Comparison of ENCODE assay signal across 8 cellular contexts in the genomic region with DNA sequence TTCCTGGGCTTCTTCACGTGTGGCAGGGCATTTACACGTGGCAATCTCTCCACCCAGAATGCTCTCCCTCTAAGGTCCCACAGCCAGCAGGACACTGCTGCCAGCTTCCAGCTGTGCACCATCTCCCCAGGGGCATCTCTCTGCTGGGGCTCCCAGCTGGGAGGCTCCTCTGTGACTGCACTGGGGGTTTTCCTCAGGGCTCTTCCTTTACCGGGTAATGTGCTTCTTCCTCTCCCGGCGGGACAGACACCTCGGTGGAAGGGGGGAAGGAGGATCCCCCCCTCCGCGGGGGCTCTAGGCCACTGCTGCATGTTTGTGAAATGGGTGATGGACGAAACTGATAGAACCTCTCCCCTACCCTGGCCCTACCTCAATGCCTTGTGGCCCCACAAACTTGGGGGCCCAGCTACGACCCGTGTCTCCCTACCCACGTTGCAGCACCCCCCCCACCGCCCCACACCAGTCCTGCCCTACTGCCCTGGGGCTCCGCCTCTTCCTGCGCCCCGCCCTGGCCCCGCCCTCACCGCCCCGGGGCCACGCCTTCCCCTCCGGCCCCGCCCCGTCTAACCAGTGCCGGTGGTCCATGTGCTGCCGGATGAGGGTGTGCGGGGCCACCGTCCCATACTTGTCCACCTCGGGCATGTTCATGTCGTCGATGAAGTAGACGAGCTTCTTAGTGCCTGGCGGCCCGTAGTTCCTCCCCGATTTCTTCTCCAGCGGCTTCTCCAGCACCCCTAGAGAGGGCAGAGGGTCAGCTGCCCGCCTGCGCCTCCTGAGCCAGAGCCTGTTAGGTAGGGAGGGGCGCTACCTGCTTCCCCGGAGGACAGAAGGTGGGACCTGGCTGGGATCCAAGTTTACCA.
DNase-seq lines count a peak whose midpoint lies in the region; FAIRE-seq and TF ChIP-seq lines count a peak whose summit lies in the region.

No MANE protein-coding gene starts in this region.

- H3K9ac ChIP-seq in smooth muscle cell (ENCODE audit: low read depth), result no peak overlapping the region

- no peaks in the 10 kb centered on the region for H4K20me1 ChIP-seq in smooth muscle cell (ENCODE audit: low read depth)

- H3K27ac ChIP-seq in smooth muscle cell (ENCODE audit: low read depth), result no peak overlapping the region

- peak overlapping the region; percentile 83 for H3K4me2 ChIP-seq in smooth muscle cell

- peaks cover 8% of the 10 kb centered on the region for H3K4me1 ChIP-seq in smooth muscle cell (ENCODE audit: low read depth)

- H3K4me3 ChIP-seq in foreskin fibroblast (ENCODE audit: low read depth in 1 of 2, low read length in 2 of 2) (peak overlapping the region; percentile 15 to 28), smooth muscle cell (peak overlapping the region; percentile 46)

- 5% methylated on average over 38 of the region's 39 CpGs for WGBS in smooth muscle cell (ENCODE audit: low lambda C conversion rate)

- TF ChIP-seq CTCF in foreskin fibroblast (IDR thresholded peaks at IDR 0.05; ENCODE audit: low read depth, low read length) (no peak), smooth muscle cell (IDR thresholded peaks at IDR 0.05; ENCODE audit: borderline replicate concordance, insufficient read depth, poor library complexity, severe bottlenecking) (no peak)

- H3K27me3 ChIP-seq in smooth muscle cell (ENCODE audit: low read depth), result no peaks in the 10 kb centered on the region

- DNase-seq in GM12891 (ENCODE audit: insufficient read length, low spot score), result peak; percentile 96
- peak; percentile 45 for DNase-seq in LoVo (ENCODE audit: low spot score)
- peak; percentile 89 for DNase-seq in activated CD8-positive, alpha-beta memory T cell treated with anti-CD3 and anti-CD28 coated beads, Interleukin-2, amount 50 U/mL, for 48 hours
- DNase-seq in foreskin fibroblast, result peak in 1 of 2 donors; percentile 39
- DNase-seq in smooth muscle cell (lab: John Stamatoyannopoulos, UW; ENCODE audit: unreplicated experiment), result peak; percentile 9
- no peak for DNase-seq in SW 1271 (lab: John Stamatoyannopoulos, UW)
- no peak for DNase-seq in UCSD-AML1 (lab: John Stamatoyannopoulos, UW; ENCODE audit: unreplicated experiment)
- no peak for DNase-seq in HCEC 1CT

- no peaks in the 10 kb centered on the region for H3K9me3 ChIP-seq in smooth muscle cell (replicated peaks; ENCODE audit: low read depth)

- peak overlapping the region; percentile 87 for H2AFZ ChIP-seq in smooth muscle cell (ENCODE audit: low read depth)

- no peaks in the 10 kb centered on the region for H3K79me2 ChIP-seq in smooth muscle cell (ENCODE audit: low read depth)

- H3F3A ChIP-seq in smooth muscle cell (ENCODE audit: low read depth), result no peaks in the 10 kb centered on the region

- TF ChIP-seq POLR2A in GM12891 (IDR thresholded peaks at IDR 0.05; ENCODE audit: low read depth, low read length), result no peak

- no peaks in the 10 kb centered on the region for H3K36me3 ChIP-seq in smooth muscle cell (ENCODE audit: low read depth)

- FAIRE-seq in GM12891 (lab: Jason Lieb, UNC), result peak; percentile 85

TF ChIP-seq in GM12891, 5 proteins besides CTCF, POLR2A, EP300 and RAD21:
- TF ChIP-seq TAF1 (IDR thresholded peaks at IDR 0.05; ENCODE audit: low read depth, low read length) (no peak), POU2F2 (IDR thresholded peaks at IDR 0.05; ENCODE audit: low read depth, low read length) (no peak), SPI1 (IDR thresholded peaks at IDR 0.05; ENCODE audit: low read depth, low read length) (no peak), PAX5 (IDR thresholded peaks at IDR 0.05; ENCODE audit: insufficient read depth, low read length, severe bottlenecking) (no peak), POLR2AphosphoS5 (IDR thresholded peaks at IDR 0.05; ENCODE audit: low read depth, low read length) (no peak)

Comparison
In these comparisons a context has a peak if more than half of its experiments do, and no peak if none do; other contexts are left out.
1. DNase-seq: peak in GM12891 (single experiment), LoVo (single experiment), activated CD8-positive, alpha-beta memory T cell treated with anti-CD3 and anti-CD28 coated beads, Interleukin-2, amount 50 U/mL, for 48 hours (single experiment) and smooth muscle cell (single experiment); none in SW 1271 (0 of 2), UCSD-AML1 (single experiment) and HCEC 1CT (single experiment).